ENCODE assay signal across 24 cellular contexts in the genomic region with DNA sequence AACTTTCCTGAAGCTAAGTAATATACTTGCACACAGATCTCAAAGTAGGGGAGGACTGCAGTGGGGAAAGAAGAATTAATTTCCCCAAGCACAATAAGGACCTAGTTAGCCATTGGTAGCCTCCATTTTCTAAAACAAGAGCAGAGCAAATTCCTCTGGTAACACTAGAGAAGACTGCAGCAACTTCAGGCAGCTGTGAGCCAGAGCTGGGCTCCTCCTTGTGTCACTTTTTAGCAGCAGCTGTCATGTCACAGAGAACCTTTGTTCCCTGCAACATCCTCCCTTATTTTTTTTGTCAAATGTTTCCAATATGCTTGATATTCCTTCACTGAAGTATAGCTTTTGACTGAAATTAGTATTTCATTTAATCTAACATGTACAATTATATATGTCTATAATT. TPM values are rescaled to one million over a fixed set of nuclear protein-coding genes. Genes with fewer than 3 reads are reported as not detected.
DNase-seq lines count a peak whose midpoint lies in the region; ATAC-seq and TF ChIP-seq lines count a peak whose summit lies in the region.
"Had no signal": no experiment of that assay in that cellular context is flagged by ENCODE, and none has a peak within 500 bp of the region (broad histone marks: within the 10 kb centered on the region; RNA-seq: fewer than 3 reads in every experiment).

No MANE protein-coding gene starts in this region.

- H2BK15ac ChIP-seq in mesendoderm (replicated peaks; ENCODE audit: low read depth) = no peak overlapping the region

- H3K56ac ChIP-seq in mesendoderm (ENCODE audit: low read length) = no peak overlapping the region

- H3K27ac ChIP-seq in DND-41 (ENCODE audit: low read length) (no peak overlapping the region), SU-DHL-6 (ENCODE audit: low read depth, low read length) (peak overlapping the region; percentile 40), mesendoderm (ENCODE audit: low read depth, low read length) (no peak overlapping the region), psoas muscle (peak overlapping the region; percentile 15), foreskin keratinocyte (no peak overlapping the region)
- H3K27ac ChIP-seq: A549 had no signal

- H3K36me3 ChIP-seq in DND-41 (ENCODE audit: insufficient read depth, low read length) = no peaks in the 10 kb centered on the region
- no peaks in the 10 kb centered on the region for H3K36me3 ChIP-seq in SU-DHL-6 (ENCODE audit: low read length)
- no peaks in the 10 kb centered on the region for H3K36me3 ChIP-seq in mesendoderm (ENCODE audit: control insufficient read depth, insufficient read depth, low read length)
- no peaks in the 10 kb centered on the region for H3K36me3 ChIP-seq in psoas muscle (ENCODE audit: insufficient read depth in 1 of 2, low read depth in 1 of 2)

- no peaks in the 10 kb centered on the region for H3K9me3 ChIP-seq in DND-41 (ENCODE audit: insufficient read depth, low read length, severe bottlenecking)
- no peaks in the 10 kb centered on the region for H3K9me3 ChIP-seq in SU-DHL-6 (ENCODE audit: insufficient read depth, low read length)
- no peaks in the 10 kb centered on the region for H3K9me3 ChIP-seq in psoas muscle
- H3K9me3 ChIP-seq: A549, Caco-2 had no signal

- peaks cover 66% of the 10 kb centered on the region for H4K20me1 ChIP-seq in DND-41 (ENCODE audit: insufficient read depth, low read length)
- H4K20me1 ChIP-seq in SU-DHL-6 (ENCODE audit: low read depth, low read length) = peaks cover 13% of the 10 kb centered on the region; the same call in 1 of the 2 replicates

- no peak overlapping the region for H3K18ac ChIP-seq in mesendoderm (ENCODE audit: low read length)

- no peaks in the 10 kb centered on the region for H3K27me3 Mint-ChIP-seq in type B pancreatic cell
- H3K27me3 Mint-ChIP-seq: CD4-positive, alpha-beta memory T cell had no signal

- no peak overlapping the region for H2BK5ac ChIP-seq in mesendoderm (ENCODE audit: low read length)

- no peak overlapping the region for H3K27ac Mint-ChIP-seq in type B pancreatic cell
- H3K27ac Mint-ChIP-seq: CD4-positive, alpha-beta memory T cell had no signal

- H2AFZ ChIP-seq in DND-41 (ENCODE audit: low read depth, low read length) (no peak overlapping the region), SU-DHL-6 (ENCODE audit: low read depth, low read length, severe bottlenecking) (no peak overlapping the region)

- H3K79me2 ChIP-seq in DND-41 (ENCODE audit: insufficient read depth, low read length) (peaks cover 98% of the 10 kb centered on the region), SU-DHL-6 (ENCODE audit: insufficient read depth, low read length) (peaks cover 100% of the 10 kb centered on the region), mesendoderm (ENCODE audit: control insufficient read depth, insufficient read depth, low read length) (peaks cover 82% of the 10 kb centered on the region)

- H4K8ac ChIP-seq in mesendoderm (ENCODE audit: low read depth, low read length) = no peak overlapping the region

- no peaks in the 10 kb centered on the region for H3K4me1 Mint-ChIP-seq in type B pancreatic cell (ENCODE audit: unreplicated experiment)

- H4K5ac ChIP-seq in mesendoderm (ENCODE audit: low read length) = no peak overlapping the region

- H3K4me3 ChIP-seq in DND-41 (ENCODE audit: low read depth in 1 of 2, low read length in 2 of 2) = no peak overlapping the region
- H3K4me3 ChIP-seq in SU-DHL-6 (ENCODE audit: insufficient read depth, low read length, poor library complexity, severe bottlenecking) = no peak overlapping the region
- H3K4me3 ChIP-seq in mesendoderm (ENCODE audit: low read length) = no peak overlapping the region
- no peak overlapping the region for H3K4me3 ChIP-seq in psoas muscle
- H3K4me3 ChIP-seq: A549, K562 had no signal

- H3K9ac ChIP-seq in DND-41 (ENCODE audit: low read depth, low read length) = no peak overlapping the region
- no peak overlapping the region; the same call in 1 of the 2 replicates for H3K9ac ChIP-seq in SU-DHL-6 (ENCODE audit: low read length)
- no peak overlapping the region for H3K9ac ChIP-seq in mesendoderm (ENCODE audit: low read length)

- no peaks in the 10 kb centered on the region for H3K36me3 Mint-ChIP-seq in type B pancreatic cell
- H3K36me3 Mint-ChIP-seq: CD4-positive, alpha-beta memory T cell had no signal

- ATAC-seq in DND-41 (ENCODE audit: insufficient read depth, low read depth) (peak; percentile 59), psoas muscle (peak; percentile 49 to 69 (median 61)), foreskin keratinocyte (no peak)
- ATAC-seq: A549, K562 had no signal

- intact Hi-C loops in psoas muscle (cut with DNase I) = loop anchor here in 1 of 2 donors (5.0 kb wide), 1 partner anchor 148 kb away; no protein-coding TSS in a partner anchor

- H3K9me3 Mint-ChIP-seq in type B pancreatic cell = no peaks in the 10 kb centered on the region
- H3K9me3 Mint-ChIP-seq: CD4-positive, alpha-beta memory T cell had no signal

- no peak for TF ChIP-seq CTCF in DND-41 (IDR thresholded peaks at IDR 0.05; ENCODE audit: borderline replicate concordance, extremely low read depth, low read length, poor library complexity, severe bottlenecking)
- no peak for TF ChIP-seq CTCF in SU-DHL-6 (IDR thresholded peaks at IDR 0.05; ENCODE audit: insufficient read depth, low read length, poor library complexity, severe bottlenecking)
- no peak for TF ChIP-seq CTCF in psoas muscle (IDR thresholded peaks at IDR 0.05)
- no peak for TF ChIP-seq CTCF in type B pancreatic cell (conservative IDR thresholded peaks at IDR 0.05)
- TF ChIP-seq CTCF in foreskin keratinocyte (conservative IDR thresholded peaks at IDR 0.05) = no peak

- no peak overlapping the region for H2BK120ac ChIP-seq in mesendoderm (ENCODE audit: low read depth, low read length)

- H3K27me3 ChIP-seq in DND-41 (ENCODE audit: insufficient read depth, low read length, poor library complexity) (no peaks in the 10 kb centered on the region), SU-DHL-6 (ENCODE audit: low read length) (no peaks in the 10 kb centered on the region), mesendoderm (ENCODE audit: insufficient read depth, low read length, poor library complexity) (no peaks in the 10 kb centered on the region), psoas muscle (ENCODE audit: insufficient read depth in 3 of 3, low read length in 2 of 3) (no peaks in the 10 kb centered on the region), foreskin keratinocyte (no peaks in the 10 kb centered on the region)

- H3K23ac ChIP-seq in mesendoderm (ENCODE audit: low read length) = no peak overlapping the region

- DNase-seq in DND-41 (peak; percentile 27), mesendoderm (peak; percentile 55), psoas muscle (no peak), NCI-H446 treated with DMSO at 0.1 percent for 48 hours (lab: John Stamatoyannopoulos, UW) (no peak), type B pancreatic cell (ENCODE audit: extremely low spot score, unreplicated experiment) (no peak), foreskin keratinocyte (no peak)
- DNase-seq: C1 segment of cervical spinal cord; Caco-2; CD4-positive, alpha-beta memory T cell; DMS79; GF-D8; H7; Kasumi-1; MV-4-11; NCI-H1105; NCI-H1436 treated with DMSO at 0.1 percent for 48 hours; NCI-H2029; NCI-H446; NCI-H526; Right ventricle myocardium superior; RPMI8226 had no signal

- peaks cover 5% of the 10 kb centered on the region for H3K79me1 ChIP-seq in mesendoderm (ENCODE audit: low read length)

- peaks cover 16% of the 10 kb centered on the region; the same call in 1 of the 2 replicates for H3K4me1 ChIP-seq in DND-41 (ENCODE audit: insufficient read depth, low read length)
- H3K4me1 ChIP-seq in mesendoderm (ENCODE audit: control insufficient read depth, low read depth, low read length) = peaks cover 9% of the 10 kb centered on the region
- H3K4me1 ChIP-seq in psoas muscle = peaks cover 64% of the 10 kb centered on the region
- peaks cover 14% of the 10 kb centered on the region for H3K4me1 ChIP-seq in foreskin keratinocyte

- no peak overlapping the region for H3K4me2 ChIP-seq in DND-41 (ENCODE audit: insufficient read depth, low read length)
- peak overlapping the region; percentile 22 for H3K4me2 ChIP-seq in SU-DHL-6 (ENCODE audit: low read depth, low read length, poor library complexity, severe bottlenecking)
- no peak overlapping the region for H3K4me2 ChIP-seq in mesendoderm (ENCODE audit: low read length)
- H3K4me2 ChIP-seq: A549 had no signal

- no peak overlapping the region for H3K4me3 Mint-ChIP-seq in type B pancreatic cell
- H3K4me3 Mint-ChIP-seq: CD4-positive, alpha-beta memory T cell had no signal

- no peaks in the 10 kb centered on the region for H3K9me2 ChIP-seq in SU-DHL-6 (replicated peaks; ENCODE audit: insufficient read depth, low read length)

- no peak overlapping the region for H3K4ac ChIP-seq in mesendoderm (ENCODE audit: low read depth, low read length)

- H3F3A ChIP-seq in SU-DHL-6 (ENCODE audit: insufficient read depth) = peaks cover 41% of the 10 kb centered on the region; the same call in 1 of the 2 replicates

- H2AK5ac ChIP-seq in mesendoderm (ENCODE audit: low read length) = no peak overlapping the region

RNA-seq across cellular contexts. Expression of a gene that starts 54.4 kb away (rescaled TPM):
- 180 TPM for polyA plus RNA-seq in mesendoderm (2013, experiment 1 of 2)
- 184 TPM for polyA plus RNA-seq in mesendoderm (2013, experiment 2 of 2)
- total RNA-seq in psoas muscle (10 to 100 TPM; 44.3 to 89.8 (median 63.9) TPM), type B pancreatic cell (ENCODE audit: low replicate concordance) (36.0 and 41.2 TPM in 2 replicates), foreskin keratinocyte (106 and 111 TPM in 2 replicates)
- polyA plus RNA-seq in psoas muscle (10 to 100 TPM; 45.0 to 54.0 (median 46.1) TPM), foreskin keratinocyte (80.7 and 89.3 TPM in 2 replicates)

Comparison
In these comparisons a context has a peak if more than half of its experiments do, and no peak if none do; other contexts are left out.
1. DNase-seq: peak in DND-41 (single experiment) and mesendoderm (single experiment); none in psoas muscle (0 of 2), NCI-H446 treated with DMSO at 0.1 percent for 48 hours (single experiment), type B pancreatic cell (single experiment) and foreskin keratinocyte (0 of 2).
2. H3K27ac ChIP-seq: peak in SU-DHL-6 (single experiment) and psoas muscle (single experiment); none in DND-41 (single experiment), mesendoderm (single experiment) and foreskin keratinocyte (single experiment).